In genomic region chr20:56903858-56904257, GRCh38 we compare ENCODE assay signal across 8 cellular contexts.
"Had no signal": no experiment of that assay in that cellular context is flagged by ENCODE, and none has a peak within 500 bp of the region (broad histone marks: within the 10 kb centered on the region; RNA-seq: fewer than 3 reads in every experiment).

No MANE protein-coding gene starts in this region.

- DNase-seq: GDM1, GF-D8 had no signal

- H3K4me3 ChIP-seq: GM12878 had no signal

- ATAC-seq: GM12878 had no signal

- FAIRE-seq: G401.6, GM12878, GM12891, GM12892, GM18507, GM19239 had no signal
